In the genomic region with DNA sequence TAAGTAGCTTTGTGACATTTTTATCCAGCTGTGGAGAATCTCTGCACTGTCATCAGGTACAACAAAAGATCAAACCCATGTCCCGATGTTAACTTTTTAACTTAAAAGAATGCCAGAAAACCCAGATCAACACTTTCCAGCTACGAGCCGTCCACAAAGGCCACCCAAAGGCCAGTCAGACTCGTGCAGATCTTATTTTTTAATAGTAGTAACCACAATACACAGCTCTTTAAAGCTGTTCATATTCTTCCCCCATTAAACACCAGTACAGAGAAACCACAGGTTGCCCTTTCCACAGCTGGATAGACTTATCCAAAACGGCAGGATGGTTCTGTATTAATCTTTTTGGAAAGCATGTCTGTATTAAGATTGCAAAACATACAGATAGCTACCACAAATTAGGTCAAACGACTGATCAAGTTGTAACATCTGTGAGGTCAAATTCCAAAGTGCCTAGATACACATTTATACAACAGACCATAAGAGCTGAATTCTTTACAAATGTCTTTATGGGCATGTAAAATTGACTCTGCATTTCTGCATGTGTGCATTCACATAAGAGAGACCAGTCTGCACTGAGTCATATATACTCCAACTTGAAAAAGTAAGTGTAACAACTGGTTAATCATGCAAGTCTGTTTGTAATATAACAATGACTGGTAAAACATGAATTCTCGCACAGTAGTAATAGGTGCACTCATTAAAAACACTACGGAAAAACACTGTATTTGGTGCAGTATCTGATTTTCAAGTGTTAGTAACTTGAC, we compare ENCODE assay signal across 8 cellular contexts. TPM values are rescaled to one million over a fixed set of nuclear protein-coding genes. Genes with fewer than 3 reads are reported as not detected.
DNase-seq lines count a peak whose midpoint lies in the region; ATAC-seq and FAIRE-seq lines count a peak whose summit lies in the region.

No MANE protein-coding gene starts in this region.

- H3K27me3 ChIP-seq in HUES6 (ENCODE audit: control insufficient read depth, insufficient read depth, low read length) (no peaks in the 10 kb centered on the region), iPS-20b (ENCODE audit: insufficient read depth, low read length) (no peaks in the 10 kb centered on the region), small intestine (ENCODE audit: control insufficient read depth in 2 of 2, insufficient read depth in 2 of 2, low read length in 2 of 2) (no peaks in the 10 kb centered on the region)

- ATAC-seq in HG03520 (IDR thresholded peaks at IDR 0.05; ENCODE audit: unreplicated experiment) = no peak
- no peak for ATAC-seq in HG03175 (IDR thresholded peaks at IDR 0.05; ENCODE audit: unreplicated experiment)

- peak overlapping the region; percentile 98 for H3K27ac Mint-ChIP-seq in activated naive CD8-positive, alpha-beta T cell

- no peaks in the 10 kb centered on the region for H3K27me3 Mint-ChIP-seq in activated naive CD8-positive, alpha-beta T cell

- WGBS in small intestine, 3 donors = 0 to 1% (median 0%) methylated on average over 8 of the region's 8 CpGs

- peaks cover 69% of the 10 kb centered on the region for H3K4me1 Mint-ChIP-seq in activated naive CD8-positive, alpha-beta T cell (ENCODE audit: low read depth)

- H3K27ac ChIP-seq in HUES6 (ENCODE audit: low read depth, low read length) (no peak overlapping the region), iPS-20b (ENCODE audit: low read length) (no peak overlapping the region), small intestine (ENCODE audit: low read depth in 1 of 2, low read length in 1 of 2) (peak overlapping the region; percentile 88 to 92)

- H3K9me3 ChIP-seq in HUES6 (ENCODE audit: control insufficient read depth, insufficient read depth, low read depth, low read length) (no peaks in the 10 kb centered on the region), iPS-20b (ENCODE audit: insufficient read depth, low read depth, low read length) (no peaks in the 10 kb centered on the region), small intestine (ENCODE audit: control insufficient read depth, low read depth) (no peaks in the 10 kb centered on the region)

- DNase-seq in CD1c-positive myeloid dendritic cell (ENCODE audit: extremely low spot score) (peak; percentile 17), small intestine (peak; percentile 66), GOT3 (lab: John Stamatoyannopoulos, UW) (no peak)

- H3K9me3 Mint-ChIP-seq in activated naive CD8-positive, alpha-beta T cell (ENCODE audit: low read depth) = no peaks in the 10 kb centered on the region

- peak overlapping the region; percentile 87 for H3K4me3 Mint-ChIP-seq in activated naive CD8-positive, alpha-beta T cell

- H3K4me3 ChIP-seq in HUES6 (ENCODE audit: low read depth, low read length) (peak overlapping the region; percentile 74), iPS-20b (ENCODE audit: low read length) (peak overlapping the region; percentile 87), small intestine (ENCODE audit: low read depth in 1 of 2, low read length in 2 of 2) (peak overlapping the region; percentile 27 to 61)

- H3K9ac ChIP-seq in HUES6 (ENCODE audit: low read length) (peak overlapping the region; percentile 33), iPS-20b (ENCODE audit: low read depth, low read length) (peak overlapping the region; percentile 37; the same call in 1 of the 2 replicates)

- H3K36me3 ChIP-seq in HUES6 (ENCODE audit: control insufficient read depth, insufficient read depth, low read length) (peaks cover 36% of the 10 kb centered on the region), iPS-20b (ENCODE audit: insufficient read depth, low read depth, low read length) (peaks cover 48% of the 10 kb centered on the region), small intestine (ENCODE audit: control insufficient read depth in 2 of 2, insufficient read depth in 2 of 2, low read length in 2 of 2) (peaks cover 8% of the 10 kb centered on the region in 2 donors)

- H3K36me3 Mint-ChIP-seq in activated naive CD8-positive, alpha-beta T cell = peaks cover 39% of the 10 kb centered on the region

- FAIRE-seq in small intestine (lab: Jason Lieb, UNC) = no peak

- H3K4me1 ChIP-seq in HUES6 (ENCODE audit: control insufficient read depth, insufficient read depth, low read length) (peaks cover 66% of the 10 kb centered on the region), iPS-20b (ENCODE audit: insufficient read depth, low read length) (peaks cover 60% of the 10 kb centered on the region), small intestine (ENCODE audit: control insufficient read depth in 2 of 2, insufficient read depth in 1 of 2, low read depth in 1 of 2, low read length in 1 of 2) (peaks cover 3 to 4% of the 10 kb centered on the region in 2 donors)

RNA-seq across cellular contexts. Expression of gene IRF2BP2, which starts 5.1 kb away (rescaled TPM):
- 10 to 100 TPM; 42.4 to 80.6 (median 47.2) TPM for polyA plus RNA-seq in small intestine

Comparison
In these comparisons a context has a peak if more than half of its experiments do, and no peak if none do; other contexts are left out.
1. H3K27ac ChIP-seq: peak in small intestine (2 of 2); none in HUES6 (single experiment) and iPS-20b (single experiment).
2. Peak in every context shown above with its lines, with median percentiles within 50 percentile points of each other: H3K4me3 ChIP-seq.